ENCODE assay signal across 20 cellular contexts in the genomic region with DNA sequence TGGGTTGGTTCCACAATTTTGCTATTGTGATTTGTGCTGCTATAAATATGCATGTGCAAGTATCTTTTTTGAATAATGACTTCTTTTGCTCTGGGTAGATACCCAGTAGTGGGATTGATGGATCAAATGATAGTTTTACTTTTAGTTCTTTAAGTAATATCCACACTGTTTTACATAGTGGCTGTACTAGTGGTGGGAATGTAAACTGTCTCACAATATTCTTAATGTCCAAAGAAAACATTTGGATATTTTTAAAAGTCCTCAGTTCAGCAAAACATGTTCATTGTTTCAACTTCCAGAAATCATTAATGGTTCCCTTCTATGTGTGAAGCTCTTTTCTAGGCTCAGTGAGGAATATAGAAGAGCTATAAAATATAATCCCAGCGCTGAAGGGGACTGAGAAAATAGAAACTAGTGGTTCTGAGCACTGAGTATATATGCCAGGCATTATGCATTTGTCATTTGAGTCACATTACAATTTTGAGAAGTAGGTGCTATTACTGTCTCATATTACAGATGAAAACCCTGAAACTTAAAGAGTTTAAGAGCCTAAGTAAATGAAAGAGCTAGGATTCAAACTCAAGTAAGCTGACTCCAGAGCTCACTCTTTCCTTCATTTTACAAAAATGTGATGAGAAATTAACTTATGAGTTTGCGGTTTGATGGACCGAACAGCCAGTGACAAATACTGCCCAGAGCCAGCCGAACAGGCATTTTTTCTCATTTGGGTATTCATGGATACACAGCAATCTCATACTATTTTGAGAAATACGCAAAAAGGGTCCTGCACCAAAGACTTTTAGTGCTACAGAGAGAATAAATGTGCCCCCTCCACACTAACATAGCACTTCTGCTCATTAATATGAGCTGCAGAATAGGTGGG.
DNase-seq lines count a peak whose midpoint lies in the region; ATAC-seq and TF ChIP-seq lines count a peak whose summit lies in the region.
"Had no signal": no experiment of that assay in that cellular context is flagged by ENCODE, and none has a peak within 500 bp of the region (broad histone marks: within the 10 kb centered on the region; RNA-seq: fewer than 3 reads in every experiment).

No MANE protein-coding gene starts in this region.

- DNase-seq in activated CD4-positive, alpha-beta T cell treated with anti-CD3 and anti-CD28 coated beads, Interleukin-2, amount 10 ng/mL, durations not matched to agents 24 days and 14 days: peak; percentile 19
- DNase-seq in activated CD4-positive, alpha-beta T cell treated with anti-CD3 and anti-CD28 coated beads for 1 hour: no peak
- no peak for DNase-seq in chondrocyte (ENCODE audit: low spot score)
- no peak for DNase-seq in osteoblast (ENCODE audit: insufficient read length, low spot score, missing footprints)
- DNase-seq in NOMO-1 (lab: John Stamatoyannopoulos, UW; ENCODE audit: unreplicated experiment in 2 of 2): no peak
- no peak for DNase-seq in effector CD4-positive, alpha-beta T cell
- no peak for DNase-seq in OCI-M2 (lab: John Stamatoyannopoulos, UW; ENCODE audit: unreplicated experiment)
- DNase-seq: 8988T; CD8-positive, alpha-beta memory T cell; DMS79 treated with DMSO at 0.1 percent for 48 hours; GDM1; GM23248; HCEC 1CT; NCI-H1930; NCI-H510A; Right ventricle myocardium superior had no signal

- intact Hi-C loops in activated CD4-positive, alpha-beta T cell treated with anti-CD3 and anti-CD28 coated beads, Interleukin-2, amount 10 ng/mL, durations not matched to agents 24 days and 14 days (cut with micrococcal nuclease): no loop called here

- peak; percentile 72 for TF ChIP-seq CTCF in chondrocyte (IDR thresholded peaks at IDR 0.05)
- peak; percentile 31 for TF ChIP-seq CTCF in osteoblast (IDR thresholded peaks at IDR 0.05; ENCODE audit: extremely low read depth, low read depth, low read length)

- H3K4me3 ChIP-seq in osteoblast (ENCODE audit: insufficient read depth, low read length): peak overlapping the region; percentile 7
- H3K4me3 ChIP-seq: BLaER1 treated with 17β-estradiol and CSF1 and Interleukin-3, amounts not matched to agents 10 nM and 100 nM; GM12878; GM23248; SK-N-MC had no signal

- H3K27me3 Mint-ChIP-seq in activated CD4-positive, alpha-beta T cell treated with anti-CD3 and anti-CD28 coated beads, Interleukin-2, amount 10 ng/mL, durations not matched to agents 24 days and 14 days: no peaks in the 10 kb centered on the region
- no peaks in the 10 kb centered on the region for H3K27me3 Mint-ChIP-seq in chondrocyte (ENCODE audit: low read depth)
- H3K27me3 Mint-ChIP-seq: CD8-positive, alpha-beta memory T cell had no signal

- H3K27ac Mint-ChIP-seq in activated CD4-positive, alpha-beta T cell treated with anti-CD3 and anti-CD28 coated beads, Interleukin-2, amount 10 ng/mL, durations not matched to agents 24 days and 14 days: no peak overlapping the region
- peak overlapping the region; percentile 83 for H3K27ac Mint-ChIP-seq in chondrocyte (ENCODE audit: unreplicated experiment)
- H3K27ac Mint-ChIP-seq: CD8-positive, alpha-beta memory T cell had no signal

- H3K9me3 ChIP-seq in osteoblast (ENCODE audit: low read depth, low read length): no peaks in the 10 kb centered on the region
- H3K9me3 ChIP-seq: BLaER1 treated with 17β-estradiol and CSF1 and Interleukin-3, amounts not matched to agents 10 nM and 100 nM had no signal

- H3K4me1 Mint-ChIP-seq in activated CD4-positive, alpha-beta T cell treated with anti-CD3 and anti-CD28 coated beads, Interleukin-2, amount 10 ng/mL, durations not matched to agents 24 days and 14 days: no peaks in the 10 kb centered on the region
- peaks cover 59% of the 10 kb centered on the region for H3K4me1 Mint-ChIP-seq in chondrocyte (ENCODE audit: low read depth)
- H3K4me1 Mint-ChIP-seq: CD8-positive, alpha-beta memory T cell had no signal

- H3K27me3 ChIP-seq in osteoblast (ENCODE audit: insufficient read depth, low read length): no peaks in the 10 kb centered on the region
- H3K27me3 ChIP-seq: BLaER1 treated with 17β-estradiol and CSF1 and Interleukin-3, amounts not matched to agents 10 nM and 100 nM had no signal

- no peaks in the 10 kb centered on the region for H3K9me3 Mint-ChIP-seq in activated CD4-positive, alpha-beta T cell treated with anti-CD3 and anti-CD28 coated beads, Interleukin-2, amount 10 ng/mL, durations not matched to agents 24 days and 14 days
- H3K9me3 Mint-ChIP-seq in chondrocyte (ENCODE audit: low read depth): no peaks in the 10 kb centered on the region

- no peak for ATAC-seq in HG03097 (IDR thresholded peaks at IDR 0.05; ENCODE audit: low FRiP score, unreplicated experiment)
- ATAC-seq: GM12878 had no signal

- no peaks in the 10 kb centered on the region for H4K20me1 ChIP-seq in osteoblast (ENCODE audit: insufficient read depth, low read length)
- H4K20me1 ChIP-seq: BLaER1 treated with 17β-estradiol and CSF1 and Interleukin-3, amounts not matched to agents 10 nM and 100 nM had no signal

- H3K27ac ChIP-seq in osteoblast (ENCODE audit: low read depth, low read length): peak overlapping the region; percentile 72
- H3K27ac ChIP-seq: BLaER1 treated with 17β-estradiol and CSF1 and Interleukin-3, amounts not matched to agents 10 nM and 100 nM; GM23248; SK-N-MC had no signal

- H3K79me2 ChIP-seq in osteoblast (ENCODE audit: insufficient read depth, low read length): no peaks in the 10 kb centered on the region

- H3K36me3 Mint-ChIP-seq in activated CD4-positive, alpha-beta T cell treated with anti-CD3 and anti-CD28 coated beads, Interleukin-2, amount 10 ng/mL, durations not matched to agents 24 days and 14 days (ENCODE audit: low read depth): no peaks in the 10 kb centered on the region
- no peaks in the 10 kb centered on the region for H3K36me3 Mint-ChIP-seq in chondrocyte (ENCODE audit: low read depth)
- H3K36me3 Mint-ChIP-seq: CD8-positive, alpha-beta memory T cell had no signal

- peaks cover 36% of the 10 kb centered on the region for H3K4me1 ChIP-seq in osteoblast (ENCODE audit: insufficient read depth, low read length)
- H3K4me1 ChIP-seq: BLaER1 treated with 17β-estradiol and CSF1 and Interleukin-3, amounts not matched to agents 10 nM and 100 nM had no signal

- H2AFZ ChIP-seq in osteoblast (ENCODE audit: low read length): no peak overlapping the region
- H2AFZ ChIP-seq: GM23248 had no signal

- H3K4me3 Mint-ChIP-seq in activated CD4-positive, alpha-beta T cell treated with anti-CD3 and anti-CD28 coated beads, Interleukin-2, amount 10 ng/mL, durations not matched to agents 24 days and 14 days: no peak overlapping the region
- no peak overlapping the region for H3K4me3 Mint-ChIP-seq in chondrocyte (ENCODE audit: unreplicated experiment)
- H3K4me3 Mint-ChIP-seq: CD8-positive, alpha-beta memory T cell had no signal

- H3K4me2 ChIP-seq in osteoblast (ENCODE audit: insufficient read depth, low read length): peak overlapping the region; percentile 55
- H3K4me2 ChIP-seq: BLaER1 treated with 17β-estradiol and CSF1 and Interleukin-3, amounts not matched to agents 10 nM and 100 nM had no signal

- H3K36me3 ChIP-seq in osteoblast (ENCODE audit: insufficient read depth, low read length): no peaks in the 10 kb centered on the region
- H3K36me3 ChIP-seq: BLaER1 treated with 17β-estradiol and CSF1 and Interleukin-3, amounts not matched to agents 10 nM and 100 nM had no signal
